In the genomic region with DNA sequence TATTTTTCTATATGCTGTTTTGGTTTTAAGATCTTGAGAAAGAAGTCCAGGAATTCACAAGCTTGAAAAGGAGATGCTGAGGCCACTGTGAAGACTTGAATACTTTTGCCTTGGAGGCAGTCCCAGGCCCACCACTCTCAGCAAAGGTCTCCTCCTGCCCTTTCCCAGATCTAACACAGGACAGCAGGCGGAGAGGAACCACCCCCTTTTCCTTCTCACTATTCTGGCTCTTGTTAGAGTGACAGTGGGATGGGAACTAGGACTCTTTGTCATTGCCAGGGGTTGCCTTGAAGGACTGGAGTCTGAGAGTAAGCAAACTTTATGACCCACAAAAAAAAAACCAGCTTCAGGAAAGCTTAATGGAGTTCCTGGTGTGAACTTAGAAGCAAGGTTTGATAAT, we compare ENCODE assay signal across 17 cellular contexts. TPM values are rescaled to one million over a fixed set of nuclear protein-coding genes. Genes with fewer than 3 reads are reported as not detected.
DNase-seq lines count a peak whose midpoint lies in the region; ATAC-seq and TF ChIP-seq lines count a peak whose summit lies in the region.
"Had no signal": no experiment of that assay in that cellular context is flagged by ENCODE, and none has a peak within 500 bp of the region (broad histone marks: within the 10 kb centered on the region; RNA-seq: fewer than 3 reads in every experiment).

No MANE protein-coding gene starts in this region.

- TF ChIP-seq POLR2A in body of pancreas (IDR thresholded peaks at IDR 0.05) (no peak), right lobe of liver (IDR thresholded peaks at IDR 0.05) (no peak), Peyer's patch (IDR thresholded peaks at IDR 0.05) (no peak)

- WGBS in body of pancreas, 2 donors: 75% methylated on average over 1 of the region's 1 CpG
- 38% methylated on average over 1 of the region's 1 CpG for WGBS in right lobe of liver (ENCODE audit: insufficient coverage, low coverage, low lambda C conversion rate, missing lambda C conversion rate)
- 50% methylated on average over 1 of the region's 1 CpG for WGBS in smooth muscle cell (ENCODE audit: low lambda C conversion rate)

- no peaks in the 10 kb centered on the region for H3K9me3 ChIP-seq in body of pancreas
- H3K9me3 ChIP-seq in right lobe of liver: no peaks in the 10 kb centered on the region
- H3K9me3 ChIP-seq in smooth muscle cell (replicated peaks; ENCODE audit: low read depth): no peaks in the 10 kb centered on the region
- no peaks in the 10 kb centered on the region for H3K9me3 ChIP-seq in Peyer's patch
- H3K9me3 ChIP-seq: gastroesophageal sphincter, left lung, MG63 had no signal

- H3K27ac ChIP-seq in KMS-11 (no peak overlapping the region), body of pancreas (no peak overlapping the region), right lobe of liver (no peak overlapping the region), smooth muscle cell (ENCODE audit: low read depth) (no peak overlapping the region), Peyer's patch (no peak overlapping the region)
- H3K27ac ChIP-seq: gastroesophageal sphincter, left lung, RWPE1 had no signal

- H3K4me3 ChIP-seq in KMS-11 (IDR thresholded peaks at IDR 0.05; ENCODE audit: insufficient read depth, low read depth, low read length) (no peak overlapping the region), body of pancreas (no peak overlapping the region), right lobe of liver (no peak overlapping the region), smooth muscle cell (no peak overlapping the region), Peyer's patch (peak overlapping the region in 1 of 4 donors; percentile 40)

- peak; percentile 18 for ATAC-seq in body of pancreas
- peak; percentile 11 to 31 (median 20) for ATAC-seq in right lobe of liver
- ATAC-seq: gastroesophageal sphincter had no signal

- intact Hi-C loops in body of pancreas (cut with DNase I) (loop anchor here (10.0 kb wide), 1 partner anchor 176 kb away; no protein-coding TSS in a partner anchor), right lobe of liver (cut with DNase I) (loop anchor here in 1 of 2 donors (5.0 kb wide), 1 partner anchor 179 kb away; no protein-coding TSS in a partner anchor)

- H3K36me3 ChIP-seq in KMS-11 (ENCODE audit: insufficient read depth) (no peaks in the 10 kb centered on the region), body of pancreas (replicated peaks in 1 of 2; ENCODE audit: insufficient read depth in 1 of 2, low read depth in 2 of 2) (no peaks in the 10 kb centered on the region), right lobe of liver (no peaks in the 10 kb centered on the region), smooth muscle cell (ENCODE audit: low read depth) (no peaks in the 10 kb centered on the region), Peyer's patch (no peaks in the 10 kb centered on the region)
- H3K36me3 ChIP-seq: gastroesophageal sphincter, left lung, MG63 had no signal

- H3K27me3 ChIP-seq in KMS-11 (ENCODE audit: insufficient read depth, low read depth) (no peaks in the 10 kb centered on the region), body of pancreas (no peaks in the 10 kb centered on the region), right lobe of liver (no peaks in the 10 kb centered on the region), smooth muscle cell (ENCODE audit: low read depth) (no peaks in the 10 kb centered on the region), Peyer's patch (no peaks in the 10 kb centered on the region)
- H3K27me3 ChIP-seq: dorsolateral prefrontal cortex, gastroesophageal sphincter, left lung, MG63 had no signal

- no peak overlapping the region for H3K4me2 ChIP-seq in KMS-11
- peak overlapping the region; percentile 46 for H3K4me2 ChIP-seq in smooth muscle cell

- no peak for DNase-seq in body of pancreas
- DNase-seq in right lobe of liver: no peak
- no peak for DNase-seq in smooth muscle cell (lab: John Stamatoyannopoulos, UW; ENCODE audit: unreplicated experiment)
- DNase-seq in inferior parietal cortex (ENCODE audit: extremely low spot score): no peak
- no peak for DNase-seq in Peyer's patch
- DNase-seq in NCI-H748 treated with DMSO at 0.1 percent for 48 hours (lab: John Stamatoyannopoulos, UW): no peak
- DNase-seq: activated CD4-positive, alpha-beta T cell treated with anti-CD3 and anti-CD28 coated beads for 4 hours; activated effector memory CD4-positive, alpha-beta T cell treated with anti-CD3 and anti-CD28 coated beads, Interleukin-2, amount 50 U/mL, for 16 hours; CD8-positive, alpha-beta memory T cell; HCEC 1CT; left lung; stimulated activated CD4-positive, alpha-beta T cell treated with anti-CD3 and anti-CD28 coated beads, Interleukin-4, amount 100 ng/mL, for 1 hour had no signal

- no peaks in the 10 kb centered on the region for H4K20me1 ChIP-seq in KMS-11 (ENCODE audit: insufficient read depth)
- no peaks in the 10 kb centered on the region for H4K20me1 ChIP-seq in smooth muscle cell (ENCODE audit: low read depth)

- H3K4me1 ChIP-seq in KMS-11 (ENCODE audit: low read depth, poor library complexity, severe bottlenecking) (no peaks in the 10 kb centered on the region), body of pancreas (peaks cover 7% of the 10 kb centered on the region), right lobe of liver (peaks cover 0 to 5% (median 0%) of the 10 kb centered on the region in 4 donors), smooth muscle cell (ENCODE audit: low read depth) (peaks cover 6% of the 10 kb centered on the region), Peyer's patch (peaks cover 0 to 11% (median 2%) of the 10 kb centered on the region in 4 donors)

- no peaks in the 10 kb centered on the region for H3K79me2 ChIP-seq in KMS-11 (ENCODE audit: insufficient read depth, low read depth)
- H3K79me2 ChIP-seq in smooth muscle cell (ENCODE audit: low read depth): peaks cover 3% of the 10 kb centered on the region

- H3K9ac ChIP-seq in KMS-11 (no peak overlapping the region), smooth muscle cell (ENCODE audit: low read depth) (no peak overlapping the region)

- TF ChIP-seq CTCF in KMS-11 (conservative IDR thresholded peaks at IDR 0.05; ENCODE audit: low read depth, low read length): no peak
- no peak for TF ChIP-seq CTCF in body of pancreas (IDR thresholded peaks at IDR 0.05)
- no peak for TF ChIP-seq CTCF in right lobe of liver (IDR thresholded peaks at IDR 0.05)
- no peak for TF ChIP-seq CTCF in smooth muscle cell (IDR thresholded peaks at IDR 0.05; ENCODE audit: borderline replicate concordance, insufficient read depth, poor library complexity, severe bottlenecking)
- no peak for TF ChIP-seq CTCF in Peyer's patch (IDR thresholded peaks at IDR 0.05)

- peaks cover 3% of the 10 kb centered on the region for H3F3A ChIP-seq in smooth muscle cell (ENCODE audit: low read depth)

- 0 out of 2 replicates have a peak overlapping the region, but pooled peaks have one; percentile 1 for H2AFZ ChIP-seq in KMS-11 (ENCODE audit: low read depth)
- H2AFZ ChIP-seq in smooth muscle cell (ENCODE audit: low read depth): peak overlapping the region; percentile 26

RNA-seq across cellular contexts. Expression of gene E2F6, which starts 54.7 kb away (rescaled TPM):
- total RNA-seq in body of pancreas (10 to 100 TPM in 1 of 2 donors, 1 to 10 TPM in 1; 9.2 to 13.2 TPM), right lobe of liver (1 to 10 TPM; 4.4 to 9.9 (median 5.8) TPM), smooth muscle cell (18.0 and 18.3 TPM in 2 replicates), Peyer's patch (10 to 100 TPM in 1 of 4 donors, 1 to 10 TPM in 3; 6.3 to 10.2 (median 6.8) TPM)
- 17.5 and 23.0 TPM in 2 replicates for polyA plus RNA-seq in smooth muscle cell
